Comparison of ENCODE assay signal across 18 cellular contexts in genomic region chr21:22981819-22982218, GRCh38.
A peak's percentile ranks its signal among the peaks of the same experiment; 100 is the strongest.
DNase-seq lines count a peak whose midpoint lies in the region; ATAC-seq and TF ChIP-seq lines count a peak whose summit lies in the region.
"Had no signal": no experiment of that assay in that cellular context is flagged by ENCODE, and none has a peak within 500 bp of the region (broad histone marks: within the 10 kb centered on the region; RNA-seq: fewer than 3 reads in every experiment).

No MANE protein-coding gene starts in this region.

- H3K23me2 ChIP-seq in H9 (ENCODE audit: insufficient read length, low read depth, low read length, poor library complexity, severe bottlenecking): no peaks in the 10 kb centered on the region

- TF ChIP-seq CTCF in H9 (conservative IDR thresholded peaks at IDR 0.05) (no peak), OCI-LY1 (IDR thresholded peaks at IDR 0.05; ENCODE audit: low read length) (no peak), endodermal cell (conservative IDR thresholded peaks at IDR 0.05) (no peak)

- no peaks in the 10 kb centered on the region for H3K9me2 ChIP-seq in OCI-LY1 (ENCODE audit: low read depth, low read length)

- peaks cover 14 to 18% of the 10 kb centered on the region in 2 experiments for H3K4me1 Mint-ChIP-seq in H9
- peaks cover 8% of the 10 kb centered on the region for H3K4me1 Mint-ChIP-seq in endodermal cell
- H3K4me1 Mint-ChIP-seq in activated CD4-positive, alpha-beta T cell treated with anti-CD3 and anti-CD28 coated beads, Interleukin-2, amount 10 ng/mL, durations not matched to agents 7 days and 5 days: no peaks in the 10 kb centered on the region
- H3K4me1 Mint-ChIP-seq in activated T-helper 17 cell treated with anti-CD3 and anti-CD28 coated beads, Interleukin-2, amount 50 U/mL, for 72 hours: no peaks in the 10 kb centered on the region
- H3K4me1 Mint-ChIP-seq: CD4-positive, CD25-positive, alpha-beta regulatory T cell; CD8-positive, alpha-beta memory T cell had no signal

- peaks cover 7 to 8% of the 10 kb centered on the region in 2 experiments; a peak in 4 of 5 replicates for H3K9me3 Mint-ChIP-seq in H9
- H3K9me3 Mint-ChIP-seq in endodermal cell: peaks cover 8% of the 10 kb centered on the region
- H3K9me3 Mint-ChIP-seq in activated CD4-positive, alpha-beta T cell treated with anti-CD3 and anti-CD28 coated beads, Interleukin-2, amount 10 ng/mL, durations not matched to agents 7 days and 5 days: peaks cover 6% of the 10 kb centered on the region
- H3K9me3 Mint-ChIP-seq in activated T-helper 17 cell treated with anti-CD3 and anti-CD28 coated beads, Interleukin-2, amount 50 U/mL, for 72 hours: peaks cover 19% of the 10 kb centered on the region

- no peak overlapping the region for H4K8ac ChIP-seq in H9 (replicated peaks; ENCODE audit: insufficient read length, low read depth, low read length)
- H4K8ac ChIP-seq in neuronal stem cell (ENCODE audit: low read depth, low read length): no peak overlapping the region

- H2BK20ac ChIP-seq in H9 (ENCODE audit: low read depth, low read length, poor library complexity, severe bottlenecking): no peak overlapping the region

- no peaks in the 10 kb centered on the region for H3K9me3 ChIP-seq in H9 (ENCODE audit: control insufficient read depth, low read depth, low read length)
- no peaks in the 10 kb centered on the region for H3K9me3 ChIP-seq in OCI-LY1 (ENCODE audit: low read length)
- no peaks in the 10 kb centered on the region for H3K9me3 ChIP-seq in endodermal cell (ENCODE audit: control insufficient read depth, low read length)
- H3K9me3 ChIP-seq in neuronal stem cell (replicated peaks in 1 of 2; ENCODE audit: control insufficient read depth in 2 of 2, insufficient read depth in 1 of 2, low read depth in 1 of 2, low read length in 2 of 2): no peaks in the 10 kb centered on the region

- H3T11ph ChIP-seq in H9 (ENCODE audit: low read length): no peak overlapping the region

- DNase-seq in H9 (peak; percentile 24), endodermal cell (no peak), neuronal stem cell (ENCODE audit: low spot score) (no peak), DMS153 (lab: John Stamatoyannopoulos, UW) (no peak)
- no peak for DNase-seq in activated CD4-positive, alpha-beta T cell treated with anti-CD3 and anti-CD28 coated beads, Interleukin-2, amount 10 ng/mL, durations not matched to agents 7 days and 5 days
- DNase-seq: CD4-positive, CD25-positive, alpha-beta regulatory T cell; CD8-positive, alpha-beta memory T cell; COR-L47; DMS 273 treated with DMSO at 0.1 percent for 48 hours; DMS79; GF-D8; HCEC 1CT; IMR-90 had no signal

- no peaks in the 10 kb centered on the region for H3K27me3 ChIP-seq in H9 (ENCODE audit: insufficient read depth, low read length)
- H3K27me3 ChIP-seq in OCI-LY1 (ENCODE audit: insufficient read depth, low read length): no peaks in the 10 kb centered on the region
- H3K27me3 ChIP-seq in endodermal cell (ENCODE audit: control insufficient read depth, insufficient read depth, low read length, poor library complexity, severe bottlenecking): no peaks in the 10 kb centered on the region
- H3K27me3 ChIP-seq in neuronal stem cell (ENCODE audit: control insufficient read depth in 3 of 3, insufficient read depth in 3 of 3, low read depth in 1 of 3, low read length in 3 of 3): no peaks in the 10 kb centered on the region
- H3K27me3 ChIP-seq: BLaER1 treated with 17β-estradiol and CSF1 and Interleukin-3, amounts not matched to agents 10 nM and 100 nM had no signal

- ATAC-seq in activated T-helper 17 cell treated with anti-CD3 and anti-CD28 coated beads, Interleukin-2, amount 50 U/mL, for 72 hours (replicated peaks): no peak
- ATAC-seq: K562 had no signal

- H4K20me1 ChIP-seq in H9 (ENCODE audit: control insufficient read depth, insufficient read depth, insufficient read length): no peaks in the 10 kb centered on the region
- H4K20me1 ChIP-seq in OCI-LY1 (ENCODE audit: insufficient read depth, low read length): no peaks in the 10 kb centered on the region
- H4K20me1 ChIP-seq: BLaER1 treated with 17β-estradiol and CSF1 and Interleukin-3, amounts not matched to agents 10 nM and 100 nM had no signal

- no peak overlapping the region for H3K9ac ChIP-seq in H9 (ENCODE audit: extremely low read depth, insufficient read length, low read length)
- no peak overlapping the region for H3K9ac ChIP-seq in OCI-LY1 (ENCODE audit: low read length)
- no peak overlapping the region for H3K9ac ChIP-seq in endodermal cell (ENCODE audit: extremely low read depth, low read length, poor library complexity, severe bottlenecking)
- H3K9ac ChIP-seq in neuronal stem cell (ENCODE audit: low read depth, low read length, poor library complexity): no peak overlapping the region
- H3K9ac ChIP-seq: BLaER1 treated with 17β-estradiol and CSF1 and Interleukin-3, amounts not matched to agents 10 nM and 100 nM had no signal

- H2AK5ac ChIP-seq in H9 (ENCODE audit: insufficient read length, low read length) (no peak overlapping the region), neuronal stem cell (ENCODE audit: low read depth, low read length) (no peak overlapping the region)

- H4K5ac ChIP-seq in H9 (ENCODE audit: insufficient read length, low read depth, low read length): no peak overlapping the region

- H3K36me3 Mint-ChIP-seq in H9 (ENCODE audit: insufficient read depth in 1 of 3, low read depth in 3 of 3) (peaks cover 0 to 10% (median 3%) of the 10 kb centered on the region in 3 experiments; a peak in 3 of 7 replicates), endodermal cell (ENCODE audit: low read depth) (no peaks in the 10 kb centered on the region)
- no peaks in the 10 kb centered on the region for H3K36me3 Mint-ChIP-seq in activated CD4-positive, alpha-beta T cell treated with anti-CD3 and anti-CD28 coated beads, Interleukin-2, amount 10 ng/mL, durations not matched to agents 7 days and 5 days (ENCODE audit: low read depth)
- no peaks in the 10 kb centered on the region for H3K36me3 Mint-ChIP-seq in activated T-helper 17 cell treated with anti-CD3 and anti-CD28 coated beads, Interleukin-2, amount 50 U/mL, for 72 hours (ENCODE audit: low read depth)
- H3K36me3 Mint-ChIP-seq: CD4-positive, CD25-positive, alpha-beta regulatory T cell; CD8-positive, alpha-beta memory T cell had no signal

- no peak overlapping the region for H3K4me3 ChIP-seq in OCI-LY1 (ENCODE audit: low read depth, low read length, poor library complexity, severe bottlenecking)
- no peak overlapping the region for H3K4me3 ChIP-seq in endodermal cell (ENCODE audit: low read length)
- no peak overlapping the region for H3K4me3 ChIP-seq in neuronal stem cell (ENCODE audit: low read length in 2 of 2)
- H3K4me3 ChIP-seq: BLaER1 treated with 17β-estradiol and CSF1 and Interleukin-3, amounts not matched to agents 10 nM and 100 nM; K562 had no signal

- H2AFZ ChIP-seq in H9 (ENCODE audit: low read length): no peak overlapping the region
- peak overlapping the region; percentile 90; the same call in 1 of the 2 replicates for H2AFZ ChIP-seq in OCI-LY1 (ENCODE audit: low read length)
- H2AFZ ChIP-seq in neuronal stem cell (ENCODE audit: low read length): peak overlapping the region; percentile 83

- no CpG with 5 or more reads among the region's 4 CpGs for WGBS in H9 (ENCODE audit: extremely low coverage, insufficient read length, low lambda C conversion rate)
- WGBS in endodermal cell (ENCODE audit: insufficient coverage in 1 of 2, insufficient read length in 1 of 2), 2 experiments: 96 to 100% methylated on average over 1 to 4 of the region's 4 CpGs
- no CpG with 5 or more reads among the region's 4 CpGs for WGBS in neuronal stem cell (ENCODE audit: extremely low coverage in 2 of 2, insufficient read length in 2 of 2, insufficient replicate concordance in 1 of 2), 2 donors

- H3K4me2 ChIP-seq in H9 (ENCODE audit: insufficient read depth, insufficient read length, low read length) (peak overlapping the region; percentile 6), OCI-LY1 (ENCODE audit: low read length) (no peak overlapping the region), neuronal stem cell (ENCODE audit: insufficient read depth, low read length, poor library complexity, severe bottlenecking) (no peak overlapping the region)

- H3K27me3 Mint-ChIP-seq in H9 (ENCODE audit: low read depth) (no peaks in the 10 kb centered on the region), endodermal cell (ENCODE audit: insufficient read depth) (no peaks in the 10 kb centered on the region)
- H3K27me3 Mint-ChIP-seq in activated CD4-positive, alpha-beta T cell treated with anti-CD3 and anti-CD28 coated beads, Interleukin-2, amount 10 ng/mL, durations not matched to agents 7 days and 5 days: no peaks in the 10 kb centered on the region
- no peaks in the 10 kb centered on the region for H3K27me3 Mint-ChIP-seq in activated T-helper 17 cell treated with anti-CD3 and anti-CD28 coated beads, Interleukin-2, amount 50 U/mL, for 72 hours
- H3K27me3 Mint-ChIP-seq: B cell; CD4-positive, CD25-positive, alpha-beta regulatory T cell; CD8-positive, alpha-beta memory T cell had no signal

- CTCF ChIA-PET in activated CD4-positive, alpha-beta T cell treated with anti-CD3 and anti-CD28 coated beads, Interleukin-2, amount 10 ng/mL, durations not matched to agents 7 days and 5 days (lab: Charles Lee): interaction anchor here (1.3 kb wide), 1 partner anchor 12 kb away, joined by 3 read pairs; no protein-coding TSS in a partner anchor

- H3K27ac ChIP-seq in H9 (ENCODE audit: insufficient read length, low read depth, low read length) (no peak overlapping the region), OCI-LY1 (ENCODE audit: low read depth, low read length, poor library complexity, severe bottlenecking) (peak overlapping the region; percentile 72), endodermal cell (ENCODE audit: low read depth, low read length) (no peak overlapping the region), neuronal stem cell (replicated peaks; ENCODE audit: low read length) (no peak overlapping the region)
- H3K27ac ChIP-seq: BLaER1 treated with 17β-estradiol and CSF1 and Interleukin-3, amounts not matched to agents 10 nM and 100 nM had no signal

- H4K91ac ChIP-seq in H9 (ENCODE audit: insufficient read length, low read depth, low read length) (no peak overlapping the region), neuronal stem cell (ENCODE audit: low read depth, low read length, poor library complexity) (no peak overlapping the region)

- no peak overlapping the region for H3K56ac ChIP-seq in H9 (ENCODE audit: insufficient read length, low read depth, low read length)

- H2BK12ac ChIP-seq in H9 (ENCODE audit: insufficient read length, low read depth, low read length): no peak overlapping the region
- H2BK12ac ChIP-seq in neuronal stem cell (ENCODE audit: low read length): no peak overlapping the region

- H2BK5ac ChIP-seq in H9 (ENCODE audit: insufficient read length, low read length) (no peak overlapping the region), neuronal stem cell (ENCODE audit: low read length) (no peak overlapping the region)

- H3K4me1 ChIP-seq in H9 (ENCODE audit: insufficient read depth, low read length) (peaks cover 4% of the 10 kb centered on the region), OCI-LY1 (ENCODE audit: insufficient read depth, low read length, severe bottlenecking) (peaks cover 31% of the 10 kb centered on the region), endodermal cell (ENCODE audit: control insufficient read depth, insufficient read depth, low read length) (no peaks in the 10 kb centered on the region), neuronal stem cell (ENCODE audit: control insufficient read depth in 2 of 2, insufficient read depth in 1 of 2, low read depth in 1 of 2, low read length in 2 of 2) (no peaks in the 10 kb centered on the region)

- no peak overlapping the region for H3K18ac ChIP-seq in H9 (ENCODE audit: insufficient read length, low read depth, low read length)
- no peak overlapping the region for H3K18ac ChIP-seq in neuronal stem cell (ENCODE audit: low read length)

- H3K27ac Mint-ChIP-seq in H9 (peak overlapping the region in 2 of 3 experiments; percentile 78 to 97; a peak in 5 of 7 replicates), endodermal cell (peak overlapping the region; percentile 37)
- no peak overlapping the region for H3K27ac Mint-ChIP-seq in activated CD4-positive, alpha-beta T cell treated with anti-CD3 and anti-CD28 coated beads, Interleukin-2, amount 10 ng/mL, durations not matched to agents 7 days and 5 days
- H3K27ac Mint-ChIP-seq in activated T-helper 17 cell treated with anti-CD3 and anti-CD28 coated beads, Interleukin-2, amount 50 U/mL, for 72 hours: no peak overlapping the region
- H3K27ac Mint-ChIP-seq: B cell; CD4-positive, CD25-positive, alpha-beta regulatory T cell; CD8-positive, alpha-beta memory T cell had no signal

- H3K36me3 ChIP-seq in OCI-LY1 (ENCODE audit: insufficient read depth, low read length): no peaks in the 10 kb centered on the region
- no peaks in the 10 kb centered on the region for H3K36me3 ChIP-seq in endodermal cell (ENCODE audit: control insufficient read depth, insufficient read depth, low read length)
- H3K36me3 ChIP-seq in neuronal stem cell (replicated peaks in 1 of 2; ENCODE audit: control insufficient read depth in 2 of 2, insufficient read depth in 2 of 2, low read length in 2 of 2): no peaks in the 10 kb centered on the region

- H3F3A ChIP-seq in OCI-LY1 (ENCODE audit: insufficient read depth, low read length): no peaks in the 10 kb centered on the region

- POLR2A ChIA-PET in activated CD4-positive, alpha-beta T cell treated with anti-CD3 and anti-CD28 coated beads, Interleukin-2, amount 10 ng/mL, durations not matched to agents 7 days and 5 days (lab: Charles Lee): no interaction called here

- H3K4me3 Mint-ChIP-seq in H9 (no peak overlapping the region; a peak in 1 of 5 replicates), endodermal cell (no peak overlapping the region)
- no peak overlapping the region for H3K4me3 Mint-ChIP-seq in activated CD4-positive, alpha-beta T cell treated with anti-CD3 and anti-CD28 coated beads, Interleukin-2, amount 10 ng/mL, durations not matched to agents 7 days and 5 days
- no peak overlapping the region for H3K4me3 Mint-ChIP-seq in activated T-helper 17 cell treated with anti-CD3 and anti-CD28 coated beads, Interleukin-2, amount 50 U/mL, for 72 hours
- H3K4me3 Mint-ChIP-seq: B cell; CD4-positive, CD25-positive, alpha-beta regulatory T cell; CD8-positive, alpha-beta memory T cell had no signal

- H3K4ac ChIP-seq in H9 (ENCODE audit: low read depth, low read length): no peak overlapping the region
- H3K4ac ChIP-seq in neuronal stem cell (ENCODE audit: low read length): no peak overlapping the region

- H2BK15ac ChIP-seq in H9 (ENCODE audit: low read depth, low read length) (no peak overlapping the region), neuronal stem cell (ENCODE audit: low read length) (no peak overlapping the region)

- H3K23ac ChIP-seq in H9 (ENCODE audit: insufficient read length, low read depth, low read length) (no peak overlapping the region), neuronal stem cell (ENCODE audit: low read depth, low read length, poor library complexity) (no peak overlapping the region)

- H2BK120ac ChIP-seq in H9 (ENCODE audit: low read depth, low read length, poor library complexity, severe bottlenecking) (no peak overlapping the region), neuronal stem cell (ENCODE audit: low read depth, low read length) (no peak overlapping the region)

- H3K79me2 ChIP-seq in H9 (ENCODE audit: insufficient read depth, low read length) (no peaks in the 10 kb centered on the region), OCI-LY1 (ENCODE audit: insufficient read depth, low read length) (no peaks in the 10 kb centered on the region)

- H3K14ac ChIP-seq in H9 (ENCODE audit: insufficient read depth, low read length): no peak overlapping the region
- H3K14ac ChIP-seq in neuronal stem cell (ENCODE audit: low read length): no peak overlapping the region

- H3K79me1 ChIP-seq in H9 (ENCODE audit: insufficient read depth, low read depth, low read length, poor library complexity, severe bottlenecking): no peaks in the 10 kb centered on the region
- no peaks in the 10 kb centered on the region for H3K79me1 ChIP-seq in neuronal stem cell (ENCODE audit: low read depth, low read length)

Comparison
In these comparisons a context has a peak if more than half of its experiments do, and no peak if none do; other contexts are left out.
1. H3K27ac Mint-ChIP-seq: peak in H9 (2 of 3) and endodermal cell (single experiment); none in activated CD4-positive, alpha-beta T cell treated with anti-CD3 and anti-CD28 coated beads, Interleukin-2, amount 10 ng/mL, durations not matched to agents 7 days and 5 days (single experiment) and activated T-helper 17 cell treated with anti-CD3 and anti-CD28 coated beads, Interleukin-2, amount 50 U/mL, for 72 hours (single experiment).